Comparison of ENCODE assay signal across 8 cellular contexts in genomic region chr11:75428989-75429640, GRCh38. TPM values are rescaled to one million over a fixed set of nuclear protein-coding genes. Genes with fewer than 3 reads are reported as not detected.
DNase-seq lines count a peak whose midpoint lies in the region; ATAC-seq and TF ChIP-seq lines count a peak whose summit lies in the region.

No MANE protein-coding gene starts in this region.

- CTCF ChIA-PET in naive thymus-derived CD4-positive, alpha-beta T cell (lab: Charles Lee) = interaction anchor here (1.1 to 1.4 kb wide), 3 partner anchors 15 to 41 kb away, joined by 3 to 6 read pairs (median 4); no protein-coding TSS in a partner anchor

- no peak overlapping the region for H3K4me3 ChIP-seq in naive thymus-derived CD4-positive, alpha-beta T cell (ENCODE audit: low read length)

- ATAC-seq in naive thymus-derived CD4-positive, alpha-beta T cell = no peak
- ATAC-seq in GM18511 (IDR thresholded peaks at IDR 0.05; ENCODE audit: unreplicated experiment) (no peak), GM21529 (IDR thresholded peaks at IDR 0.05; ENCODE audit: unreplicated experiment) (no peak), HG03135 (IDR thresholded peaks at IDR 0.05; ENCODE audit: unreplicated experiment) (no peak)

- peaks cover 4 to 5% of the 10 kb centered on the region in 2 donors for H3K27me3 ChIP-seq in naive thymus-derived CD4-positive, alpha-beta T cell (ENCODE audit: control insufficient read depth in 2 of 2, insufficient read depth in 2 of 2, low read length in 2 of 2)

- no peak overlapping the region for H3K27ac Mint-ChIP-seq in activated T-helper 2 cell treated with anti-CD3 and anti-CD28 coated beads, Interferon-gamma antibody, Interleukin-2, Interleukin-4, amounts not matched to agents 10 μg/mL and 5 μg/mL and 100 μg/mL, durations not matched to agents 14 hours and 24 hours and 36 hours
- peak overlapping the region in 7 of 9 donors; percentile 51 to 84 (median 67) for H3K27ac Mint-ChIP-seq in naive thymus-derived CD4-positive, alpha-beta T cell

- H3K36me3 Mint-ChIP-seq in activated T-helper 2 cell treated with anti-CD3 and anti-CD28 coated beads, Interferon-gamma antibody, Interleukin-2, Interleukin-4, amounts not matched to agents 10 μg/mL and 5 μg/mL and 100 μg/mL, durations not matched to agents 14 hours and 24 hours and 36 hours (ENCODE audit: low read depth) = peaks cover 4% of the 10 kb centered on the region
- H3K36me3 Mint-ChIP-seq in naive thymus-derived CD4-positive, alpha-beta T cell = peaks cover 0 to 11% (median 0%) of the 10 kb centered on the region in 5 donors

- H3K4me1 Mint-ChIP-seq in activated T-helper 2 cell treated with anti-CD3 and anti-CD28 coated beads, Interferon-gamma antibody, Interleukin-2, Interleukin-4, amounts not matched to agents 10 μg/mL and 5 μg/mL and 100 μg/mL, durations not matched to agents 14 hours and 24 hours and 36 hours (ENCODE audit: low read depth) = peaks cover 10% of the 10 kb centered on the region
- H3K4me1 Mint-ChIP-seq in naive thymus-derived CD4-positive, alpha-beta T cell = peaks cover 17 to 31% (median 22%) of the 10 kb centered on the region in 7 donors

- H3K27ac ChIP-seq in 22Rv1 = peak overlapping the region; percentile 82
- H3K27ac ChIP-seq in naive thymus-derived CD4-positive, alpha-beta T cell (ENCODE audit: low read depth, low read length) = no peak overlapping the region

- H3K9me3 Mint-ChIP-seq in activated T-helper 2 cell treated with anti-CD3 and anti-CD28 coated beads, Interferon-gamma antibody, Interleukin-2, Interleukin-4, amounts not matched to agents 10 μg/mL and 5 μg/mL and 100 μg/mL, durations not matched to agents 14 hours and 24 hours and 36 hours = peaks cover 9% of the 10 kb centered on the region
- peaks cover 0 to 7% (median 3%) of the 10 kb centered on the region in 11 donors for H3K9me3 Mint-ChIP-seq in naive thymus-derived CD4-positive, alpha-beta T cell

- intact Hi-C loops in activated T-helper 2 cell treated with anti-CD3 and anti-CD28 coated beads, Interferon-gamma antibody, Interleukin-2, Interleukin-4, amounts not matched to agents 10 μg/mL and 5 μg/mL and 100 μg/mL, durations not matched to agents 14 hours and 24 hours and 36 hours (cut with micrococcal nuclease) = loop anchor here (5.0 kb wide), 1 partner anchor 42 kb away; no protein-coding TSS in a partner anchor
- intact Hi-C loops in naive thymus-derived CD4-positive, alpha-beta T cell (cut with micrococcal nuclease) = no loop called here

- H3K4me1 ChIP-seq in naive thymus-derived CD4-positive, alpha-beta T cell (ENCODE audit: control insufficient read depth in 2 of 2, insufficient read depth in 2 of 2, low read length in 2 of 2) = peaks cover 10 to 12% of the 10 kb centered on the region in 2 donors

- H3K36me3 ChIP-seq in naive thymus-derived CD4-positive, alpha-beta T cell (ENCODE audit: control insufficient read depth in 2 of 3, insufficient read depth in 3 of 3, low read length in 3 of 3) = no peaks in the 10 kb centered on the region

- DNase-seq in GF-D8 (lab: John Stamatoyannopoulos, UW) = peak; percentile 43
- no peak for DNase-seq in activated T-helper 2 cell treated with anti-CD3 and anti-CD28 coated beads, Interferon-gamma antibody, Interleukin-2, Interleukin-4, amounts not matched to agents 10 μg/mL and 5 μg/mL and 100 μg/mL, durations not matched to agents 14 hours and 24 hours and 36 hours (ENCODE audit: low spot score)
- no peak for DNase-seq in naive thymus-derived CD4-positive, alpha-beta T cell
- DNase-seq in GM19238 (ENCODE audit: insufficient read length, low spot score) = no peak

- POLR2A ChIA-PET in naive thymus-derived CD4-positive, alpha-beta T cell (lab: Charles Lee) = interaction anchor here (0.9 to 1.5 kb wide), 5 partner anchors 8 to 154 kb away, joined by 3 read pairs; partner anchors contain the start of gene GDPD5

- H3K9me3 ChIP-seq in naive thymus-derived CD4-positive, alpha-beta T cell (ENCODE audit: control insufficient read depth in 2 of 3, low read length in 3 of 3) = peaks cover 0 to 4% (median 0%) of the 10 kb centered on the region in 3 experiments

- no peak for TF ChIP-seq CTCF in 22Rv1 (IDR thresholded peaks at IDR 0.05)

- H3K27me3 Mint-ChIP-seq in activated T-helper 2 cell treated with anti-CD3 and anti-CD28 coated beads, Interferon-gamma antibody, Interleukin-2, Interleukin-4, amounts not matched to agents 10 μg/mL and 5 μg/mL and 100 μg/mL, durations not matched to agents 14 hours and 24 hours and 36 hours (ENCODE audit: low read depth) = peaks cover 49% of the 10 kb centered on the region
- peaks cover 34 to 56% (median 39%) of the 10 kb centered on the region in 5 donors for H3K27me3 Mint-ChIP-seq in naive thymus-derived CD4-positive, alpha-beta T cell

- H3K4me3 Mint-ChIP-seq in activated T-helper 2 cell treated with anti-CD3 and anti-CD28 coated beads, Interferon-gamma antibody, Interleukin-2, Interleukin-4, amounts not matched to agents 10 μg/mL and 5 μg/mL and 100 μg/mL, durations not matched to agents 14 hours and 24 hours and 36 hours (ENCODE audit: low read depth) = peak overlapping the region; percentile 55
- H3K4me3 Mint-ChIP-seq in naive thymus-derived CD4-positive, alpha-beta T cell = peak overlapping the region; percentile 70 to 87 (median 78)

RNA-seq across cellular contexts. Expression of gene KLHL35, which starts 3.9 kb away (rescaled TPM):
- 0.87 and 1.6 TPM in 2 replicates for total RNA-seq in activated T-helper 2 cell treated with anti-CD3 and anti-CD28 coated beads, Interferon-gamma antibody, Interleukin-2, Interleukin-4, amounts not matched to agents 10 μg/mL and 5 μg/mL and 100 μg/mL, durations not matched to agents 14 hours and 24 hours and 36 hours
- total RNA-seq in naive thymus-derived CD4-positive, alpha-beta T cell = 1 to 10 TPM in 3 of 5 experiments, under 1 TPM in 2; 0.60 to 1.4 (median 1.1) TPM
- polyA plus RNA-seq in naive thymus-derived CD4-positive, alpha-beta T cell = under 1 TPM; 0.57 to 0.60 TPM

RNA-seq across cellular contexts. Expression of gene RPS3, which starts 29.8 kb away (rescaled TPM):
- 3,460 and 3,552 TPM in 2 replicates for total RNA-seq in activated T-helper 2 cell treated with anti-CD3 and anti-CD28 coated beads, Interferon-gamma antibody, Interleukin-2, Interleukin-4, amounts not matched to agents 10 μg/mL and 5 μg/mL and 100 μg/mL, durations not matched to agents 14 hours and 24 hours and 36 hours
- 1,000 to 10,000 TPM; 3,135 to 5,501 (median 5,089) TPM for total RNA-seq in naive thymus-derived CD4-positive, alpha-beta T cell
- 1,000 to 10,000 TPM; 6,041 to 7,167 TPM for polyA plus RNA-seq in naive thymus-derived CD4-positive, alpha-beta T cell
